In the genomic region with DNA sequence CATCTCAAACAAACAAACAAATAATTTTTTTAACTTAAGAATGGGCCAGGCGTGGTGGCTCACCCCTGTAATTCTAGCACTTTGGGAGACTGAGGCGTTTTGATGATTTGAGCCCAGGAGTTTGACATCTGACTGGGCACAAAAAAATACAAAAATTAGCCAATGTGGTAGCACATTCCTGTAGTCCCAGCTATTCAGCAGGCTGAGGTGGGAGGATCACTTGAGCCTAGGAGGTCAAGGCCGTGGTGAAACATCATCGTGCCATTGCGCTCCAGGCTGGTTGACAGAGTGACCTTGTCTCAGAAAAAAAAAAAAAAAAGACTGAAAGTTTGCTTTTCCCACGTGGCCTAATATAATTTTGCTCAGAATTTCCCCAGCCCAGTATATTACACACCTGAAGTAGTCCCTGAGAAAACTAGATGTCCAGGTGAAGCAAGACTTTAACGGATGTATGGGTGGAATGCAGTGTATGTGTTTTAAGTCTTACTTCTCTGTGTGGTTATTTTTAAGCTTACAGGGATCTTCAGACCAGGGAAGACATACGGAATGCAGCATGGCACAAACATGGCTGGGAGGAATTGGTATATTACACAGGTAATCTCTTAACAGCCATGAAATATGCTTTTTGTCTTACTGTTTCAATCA, we compare ENCODE assay signal across 1 cellular context.
TF ChIP-seq lines count a peak whose summit lies in the region.

No MANE protein-coding gene starts in this region.

TF ChIP-seq in HepG2, 621 proteins besides CTCF, POLR2A, EP300 and RAD21 (continued from another document and continues in another):
- TF ChIP-seq, protein P1, sequence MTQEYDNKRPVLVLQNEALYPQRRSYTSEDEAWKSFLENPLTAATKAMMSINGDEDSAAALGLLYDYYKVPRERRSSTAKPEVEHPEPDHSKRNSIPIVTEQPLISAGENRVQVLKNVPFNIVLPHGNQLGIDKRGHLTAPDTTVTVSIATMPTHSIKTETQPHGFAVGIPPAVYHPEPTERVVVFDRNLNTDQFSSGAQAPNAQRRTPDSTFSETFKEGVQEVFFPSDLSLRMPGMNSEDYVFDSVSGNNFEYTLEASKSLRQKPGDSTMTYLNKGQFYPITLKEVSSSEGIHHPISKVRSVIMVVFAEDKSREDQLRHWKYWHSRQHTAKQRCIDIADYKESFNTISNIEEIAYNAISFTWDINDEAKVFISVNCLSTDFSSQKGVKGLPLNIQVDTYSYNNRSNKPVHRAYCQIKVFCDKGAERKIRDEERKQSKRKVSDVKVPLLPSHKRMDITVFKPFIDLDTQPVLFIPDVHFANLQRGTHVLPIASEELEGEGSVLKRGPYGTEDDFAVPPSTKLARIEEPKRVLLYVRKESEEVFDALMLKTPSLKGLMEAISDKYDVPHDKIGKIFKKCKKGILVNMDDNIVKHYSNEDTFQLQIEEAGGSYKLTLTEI (CRISPR knock-in tag; conservative IDR thresholded peaks at IDR 0.05): no peak
- no peak for TF ChIP-seq PCBP2 (optimal IDR thresholded peaks at IDR 0.05; ENCODE audit: low read depth, low read length, poor library complexity, severe bottlenecking)
- TF ChIP-seq, protein P2, sequence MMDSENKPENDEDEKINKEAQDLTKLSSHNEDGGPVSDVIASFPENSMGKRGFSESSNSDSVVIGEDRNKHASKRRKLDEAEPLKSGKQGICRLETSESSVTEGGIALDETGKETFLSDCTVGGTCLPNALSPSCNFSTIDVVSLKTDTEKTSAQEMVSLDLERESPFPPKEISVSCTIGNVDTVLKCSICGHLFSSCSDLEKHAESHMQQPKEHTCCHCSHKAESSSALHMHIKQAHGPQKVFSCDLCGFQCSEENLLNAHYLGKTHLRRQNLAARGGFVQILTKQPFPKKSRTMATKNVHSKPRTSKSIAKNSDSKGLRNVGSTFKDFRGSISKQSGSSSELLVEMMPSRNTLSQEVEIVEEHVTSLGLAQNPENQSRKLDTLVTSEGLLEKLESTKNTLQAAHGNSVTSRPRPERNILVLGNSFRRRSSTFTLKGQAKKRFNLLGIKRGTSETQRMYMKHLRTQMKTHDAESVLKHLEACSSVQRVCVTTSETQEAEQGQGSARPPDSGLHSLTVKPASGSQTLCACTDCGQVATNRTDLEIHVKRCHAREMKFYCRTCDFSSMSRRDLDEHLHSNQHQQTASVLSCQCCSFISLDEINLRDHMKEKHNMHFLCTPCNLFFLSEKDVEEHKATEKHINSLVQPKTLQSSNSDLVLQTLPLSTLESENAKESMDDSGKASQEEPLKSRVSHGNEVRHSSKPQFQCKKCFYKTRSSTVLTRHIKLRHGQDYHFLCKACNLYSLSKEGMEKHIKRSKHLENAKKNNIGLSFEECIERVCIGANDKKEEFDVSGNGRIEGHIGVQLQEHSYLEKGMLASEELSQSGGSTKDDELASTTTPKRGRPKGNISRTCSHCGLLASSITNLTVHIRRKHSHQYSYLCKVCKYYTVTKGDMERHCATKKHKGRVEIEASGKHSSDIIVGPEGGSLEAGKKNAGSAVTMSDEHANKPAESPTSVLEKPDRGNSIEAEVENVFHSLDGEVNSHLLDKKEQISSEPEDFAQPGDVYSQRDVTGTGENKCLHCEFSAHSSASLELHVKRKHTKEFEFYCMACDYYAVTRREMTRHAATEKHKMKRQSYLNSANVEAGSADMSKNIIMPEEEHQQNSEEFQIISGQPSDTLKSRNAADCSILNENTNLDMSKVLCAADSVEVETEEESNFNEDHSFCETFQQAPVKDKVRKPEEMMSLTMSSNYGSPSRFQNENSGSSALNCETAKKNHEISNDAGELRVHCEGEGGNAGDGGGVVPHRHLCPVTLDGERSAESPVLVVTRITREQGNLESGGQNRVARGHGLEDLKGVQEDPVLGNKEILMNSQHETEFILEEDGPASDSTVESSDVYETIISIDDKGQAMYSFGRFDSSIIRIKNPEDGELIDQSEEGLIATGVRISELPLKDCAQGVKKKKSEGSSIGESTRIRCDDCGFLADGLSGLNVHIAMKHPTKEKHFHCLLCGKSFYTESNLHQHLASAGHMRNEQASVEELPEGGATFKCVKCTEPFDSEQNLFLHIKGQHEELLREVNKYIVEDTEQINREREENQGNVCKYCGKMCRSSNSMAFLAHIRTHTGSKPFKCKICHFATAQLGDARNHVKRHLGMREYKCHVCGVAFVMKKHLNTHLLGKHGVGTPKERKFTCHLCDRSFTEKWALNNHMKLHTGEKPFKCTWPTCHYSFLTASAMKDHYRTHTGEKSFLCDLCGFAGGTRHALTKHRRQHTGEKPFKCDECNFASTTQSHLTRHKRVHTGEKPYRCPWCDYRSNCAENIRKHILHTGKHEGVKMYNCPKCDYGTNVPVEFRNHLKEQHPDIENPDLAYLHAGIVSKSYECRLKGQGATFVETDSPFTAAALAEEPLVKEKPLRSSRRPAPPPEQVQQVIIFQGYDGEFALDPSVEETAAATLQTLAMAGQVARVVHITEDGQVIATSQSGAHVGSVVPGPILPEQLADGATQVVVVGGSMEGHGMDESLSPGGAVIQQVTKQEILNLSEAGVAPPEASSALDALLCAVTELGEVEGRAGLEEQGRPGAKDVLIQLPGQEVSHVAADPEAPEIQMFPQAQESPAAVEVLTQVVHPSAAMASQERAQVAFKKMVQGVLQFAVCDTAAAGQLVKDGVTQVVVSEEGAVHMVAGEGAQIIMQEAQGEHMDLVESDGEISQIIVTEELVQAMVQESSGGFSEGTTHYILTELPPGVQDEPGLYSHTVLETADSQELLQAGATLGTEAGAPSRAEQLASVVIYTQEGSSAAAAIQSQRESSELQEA (CRISPR knock-in tag; IDR thresholded peaks at IDR 0.05; ENCODE audit: not compliant biosample characterization): no peak
- TF ChIP-seq, protein P3, sequence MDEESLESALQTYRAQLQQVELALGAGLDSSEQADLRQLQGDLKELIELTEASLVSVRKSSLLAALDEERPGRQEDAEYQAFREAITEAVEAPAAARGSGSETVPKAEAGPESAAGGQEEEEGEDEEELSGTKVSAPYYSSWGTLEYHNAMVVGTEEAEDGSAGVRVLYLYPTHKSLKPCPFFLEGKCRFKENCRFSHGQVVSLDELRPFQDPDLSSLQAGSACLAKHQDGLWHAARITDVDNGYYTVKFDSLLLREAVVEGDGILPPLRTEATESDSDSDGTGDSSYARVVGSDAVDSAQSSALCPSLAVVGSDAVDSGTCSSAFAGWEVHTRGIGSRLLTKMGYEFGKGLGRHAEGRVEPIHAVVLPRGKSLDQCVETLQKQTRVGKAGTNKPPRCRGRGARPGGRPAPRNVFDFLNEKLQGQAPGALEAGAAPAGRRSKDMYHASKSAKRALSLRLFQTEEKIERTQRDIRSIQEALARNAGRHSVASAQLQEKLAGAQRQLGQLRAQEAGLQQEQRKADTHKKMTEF (CRISPR knock-in tag; IDR thresholded peaks at IDR 0.05): peak; percentile 68
- TF ChIP-seq, protein P4, sequence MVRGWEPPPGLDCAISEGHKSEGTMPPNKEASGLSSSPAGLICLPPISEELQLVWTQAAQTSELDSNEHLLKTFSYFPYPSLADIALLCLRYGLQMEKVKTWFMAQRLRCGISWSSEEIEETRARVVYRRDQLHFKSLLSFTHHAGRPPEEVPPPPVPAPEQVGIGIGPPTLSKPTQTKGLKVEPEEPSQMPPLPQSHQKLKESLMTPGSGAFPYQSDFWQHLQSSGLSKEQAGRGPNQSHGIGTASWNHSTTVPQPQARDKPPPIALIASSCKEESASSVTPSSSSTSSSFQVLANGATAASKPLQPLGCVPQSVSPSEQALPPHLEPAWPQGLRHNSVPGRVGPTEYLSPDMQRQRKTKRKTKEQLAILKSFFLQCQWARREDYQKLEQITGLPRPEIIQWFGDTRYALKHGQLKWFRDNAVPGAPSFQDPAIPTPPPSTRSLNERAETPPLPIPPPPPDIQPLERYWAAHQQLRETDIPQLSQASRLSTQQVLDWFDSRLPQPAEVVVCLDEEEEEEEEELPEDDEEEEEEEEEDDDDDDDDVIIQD (CRISPR knock-in tag; IDR thresholded peaks at IDR 0.05; ENCODE audit: low read depth): no peak
- no peak for TF ChIP-seq ZNF225 (CRISPR knock-in tag; IDR thresholded peaks at IDR 0.05)
- TF ChIP-seq NPAS2 (CRISPR knock-in tag; IDR thresholded peaks at IDR 0.05; ENCODE audit: borderline replicate concordance): no peak
- TF ChIP-seq, protein P5, sequence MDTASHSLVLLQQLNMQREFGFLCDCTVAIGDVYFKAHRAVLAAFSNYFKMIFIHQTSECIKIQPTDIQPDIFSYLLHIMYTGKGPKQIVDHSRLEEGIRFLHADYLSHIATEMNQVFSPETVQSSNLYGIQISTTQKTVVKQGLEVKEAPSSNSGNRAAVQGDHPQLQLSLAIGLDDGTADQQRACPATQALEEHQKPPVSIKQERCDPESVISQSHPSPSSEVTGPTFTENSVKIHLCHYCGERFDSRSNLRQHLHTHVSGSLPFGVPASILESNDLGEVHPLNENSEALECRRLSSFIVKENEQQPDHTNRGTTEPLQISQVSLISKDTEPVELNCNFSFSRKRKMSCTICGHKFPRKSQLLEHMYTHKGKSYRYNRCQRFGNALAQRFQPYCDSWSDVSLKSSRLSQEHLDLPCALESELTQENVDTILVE (CRISPR knock-in tag; IDR thresholded peaks at IDR 0.05): no peak
- 0 out of 2 replicates have a peak, but pooled peaks have one; percentile 44 for TF ChIP-seq KLF12 (CRISPR knock-in tag; IDR thresholded peaks at IDR 0.05; ENCODE audit: borderline replicate concordance)
- no peak for TF ChIP-seq SRF (IDR thresholded peaks at IDR 0.05; ENCODE audit: low read depth, low read length)
- peak; percentile 63 for TF ChIP-seq FOXA3 (CRISPR knock-in tag; IDR thresholded peaks at IDR 0.05)
- TF ChIP-seq, protein P6, sequence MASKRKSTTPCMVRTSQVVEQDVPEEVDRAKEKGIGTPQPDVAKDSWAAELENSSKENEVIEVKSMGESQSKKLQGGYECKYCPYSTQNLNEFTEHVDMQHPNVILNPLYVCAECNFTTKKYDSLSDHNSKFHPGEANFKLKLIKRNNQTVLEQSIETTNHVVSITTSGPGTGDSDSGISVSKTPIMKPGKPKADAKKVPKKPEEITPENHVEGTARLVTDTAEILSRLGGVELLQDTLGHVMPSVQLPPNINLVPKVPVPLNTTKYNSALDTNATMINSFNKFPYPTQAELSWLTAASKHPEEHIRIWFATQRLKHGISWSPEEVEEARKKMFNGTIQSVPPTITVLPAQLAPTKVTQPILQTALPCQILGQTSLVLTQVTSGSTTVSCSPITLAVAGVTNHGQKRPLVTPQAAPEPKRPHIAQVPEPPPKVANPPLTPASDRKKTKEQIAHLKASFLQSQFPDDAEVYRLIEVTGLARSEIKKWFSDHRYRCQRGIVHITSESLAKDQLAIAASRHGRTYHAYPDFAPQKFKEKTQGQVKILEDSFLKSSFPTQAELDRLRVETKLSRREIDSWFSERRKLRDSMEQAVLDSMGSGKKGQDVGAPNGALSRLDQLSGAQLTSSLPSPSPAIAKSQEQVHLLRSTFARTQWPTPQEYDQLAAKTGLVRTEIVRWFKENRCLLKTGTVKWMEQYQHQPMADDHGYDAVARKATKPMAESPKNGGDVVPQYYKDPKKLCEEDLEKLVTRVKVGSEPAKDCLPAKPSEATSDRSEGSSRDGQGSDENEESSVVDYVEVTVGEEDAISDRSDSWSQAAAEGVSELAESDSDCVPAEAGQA (IDR thresholded peaks at IDR 0.05; ENCODE audit: low read depth): no peak
- TF ChIP-seq, protein P6 (CRISPR knock-in tag; IDR thresholded peaks at IDR 0.05; ENCODE audit: borderline replicate concordance): no peak
- TF ChIP-seq RAD51 (IDR thresholded peaks at IDR 0.05; ENCODE audit: borderline replicate concordance): 0 out of 2 replicates have a peak, but pooled peaks have one; percentile 41
- TF ChIP-seq ZC3H4 (CRISPR knock-in tag; IDR thresholded peaks at IDR 0.05; ENCODE audit: borderline replicate concordance): no peak
- TF ChIP-seq, protein P7, sequence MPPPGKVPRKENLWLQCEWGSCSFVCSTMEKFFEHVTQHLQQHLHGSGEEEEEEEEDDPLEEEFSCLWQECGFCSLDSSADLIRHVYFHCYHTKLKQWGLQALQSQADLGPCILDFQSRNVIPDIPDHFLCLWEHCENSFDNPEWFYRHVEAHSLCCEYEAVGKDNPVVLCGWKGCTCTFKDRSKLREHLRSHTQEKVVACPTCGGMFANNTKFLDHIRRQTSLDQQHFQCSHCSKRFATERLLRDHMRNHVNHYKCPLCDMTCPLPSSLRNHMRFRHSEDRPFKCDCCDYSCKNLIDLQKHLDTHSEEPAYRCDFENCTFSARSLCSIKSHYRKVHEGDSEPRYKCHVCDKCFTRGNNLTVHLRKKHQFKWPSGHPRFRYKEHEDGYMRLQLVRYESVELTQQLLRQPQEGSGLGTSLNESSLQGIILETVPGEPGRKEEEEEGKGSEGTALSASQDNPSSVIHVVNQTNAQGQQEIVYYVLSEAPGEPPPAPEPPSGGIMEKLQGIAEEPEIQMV (CRISPR knock-in tag; IDR thresholded peaks at IDR 0.05; ENCODE audit: low read depth): no peak
- no peak for TF ChIP-seq SIN3B (IDR thresholded peaks at IDR 0.05; ENCODE audit: low read length)
- TF ChIP-seq FOXA1 (IDR thresholded peaks at IDR 0.05): no peak
- TF ChIP-seq FOXA1 (CRISPR knock-in tag; IDR thresholded peaks at IDR 0.05): peak; percentile 47; the same call in 1 of the 2 replicates
- TF ChIP-seq ZNF44 (CRISPR knock-in tag; IDR thresholded peaks at IDR 0.05): no peak
- TF ChIP-seq ZNF12 (CRISPR knock-in tag; IDR thresholded peaks at IDR 0.05): no peak
- peak; percentile 79 for TF ChIP-seq ZEB1 (IDR thresholded peaks at IDR 0.05; ENCODE audit: insufficient replicate concordance, low read depth)
- TF ChIP-seq SPEN (CRISPR knock-in tag; IDR thresholded peaks at IDR 0.05; ENCODE audit: low read depth): peak; percentile 50; the same call in 1 of the 2 replicates
- TF ChIP-seq, protein P8, sequence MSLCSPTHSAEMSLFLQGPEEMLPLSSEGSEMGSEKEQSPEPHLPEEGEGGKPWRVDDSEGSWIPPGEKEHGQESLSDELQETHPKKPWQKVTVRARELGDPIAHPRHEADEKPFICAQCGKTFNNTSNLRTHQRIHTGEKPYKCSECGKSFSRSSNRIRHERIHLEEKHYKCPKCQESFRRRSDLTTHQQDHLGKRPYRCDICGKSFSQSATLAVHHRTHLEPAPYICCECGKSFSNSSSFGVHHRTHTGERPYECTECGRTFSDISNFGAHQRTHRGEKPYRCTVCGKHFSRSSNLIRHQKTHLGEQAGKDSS (CRISPR knock-in tag; IDR thresholded peaks at IDR 0.05; ENCODE audit: borderline replicate concordance, low read depth): no peak
- TF ChIP-seq TBX2 (CRISPR knock-in tag; IDR thresholded peaks at IDR 0.05; ENCODE audit: borderline replicate concordance): peak; percentile 65; the same call in 1 of the 2 replicates
- TF ChIP-seq ZNF619 (CRISPR knock-in tag; IDR thresholded peaks at IDR 0.05): no peak
- no peak for TF ChIP-seq ZNF598 (CRISPR knock-in tag; IDR thresholded peaks at IDR 0.05; ENCODE audit: borderline replicate concordance)
